ENCODE assay signal across 1 cellular context in genomic region chr20:38825571-38825900, GRCh38.
TF ChIP-seq lines count a peak whose summit lies in the region.

No MANE protein-coding gene starts in this region.

TF ChIP-seq in H1, 55 proteins besides CTCF, POLR2A, EP300 and RAD21:
- TF ChIP-seq TEAD4 (IDR thresholded peaks at IDR 0.05; ENCODE audit: low read depth, low read length) = no peak
- TF ChIP-seq CREB1 (IDR thresholded peaks at IDR 0.05) = no peak
- no peak for TF ChIP-seq SIRT6 (IDR thresholded peaks at IDR 0.05; ENCODE audit: low read length)
- TF ChIP-seq SAP30 (IDR thresholded peaks at IDR 0.05; ENCODE audit: insufficient read depth, insufficient replicate concordance, low read length) = no peak
- TF ChIP-seq, protein P1, sequence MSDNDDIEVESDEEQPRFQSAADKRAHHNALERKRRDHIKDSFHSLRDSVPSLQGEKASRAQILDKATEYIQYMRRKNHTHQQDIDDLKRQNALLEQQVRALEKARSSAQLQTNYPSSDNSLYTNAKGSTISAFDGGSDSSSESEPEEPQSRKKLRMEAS (IDR thresholded peaks at IDR 0.05) = no peak
- no peak for TF ChIP-seq POLR2AphosphoS5 (IDR thresholded peaks at IDR 0.05; ENCODE audit: low read depth, low read length)
- no peak for TF ChIP-seq EZH2 (IDR thresholded peaks at IDR 0.05; ENCODE audit: low read depth, low read length, severe bottlenecking)
